Comparison of ENCODE assay signal across 1 cellular context in genomic region chr7:129110575-129111376, GRCh38.
TF ChIP-seq lines count a peak whose summit lies in the region.

No MANE protein-coding gene starts in this region.

TF ChIP-seq in HepG2, 621 proteins besides CTCF, POLR2A, EP300 and RAD21:
- no peak for TF ChIP-seq KDM3A (CRISPR knock-in tag; IDR thresholded peaks at IDR 0.05; ENCODE audit: low read depth)
- no peak for TF ChIP-seq DRAP1 (CRISPR knock-in tag; IDR thresholded peaks at IDR 0.05)
- TF ChIP-seq ZNF354B (CRISPR knock-in tag; IDR thresholded peaks at IDR 0.05), result no peak
- TF ChIP-seq SKI (IDR thresholded peaks at IDR 0.05; ENCODE audit: partially characterized antibody), result no peak
- TF ChIP-seq NFE2L2 (IDR thresholded peaks at IDR 0.05; ENCODE audit: low read length), result peak; percentile 70; the same call in 1 of the 2 replicates
- TF ChIP-seq SAP130 (CRISPR knock-in tag; IDR thresholded peaks at IDR 0.05; ENCODE audit: low read depth), result no peak
- no peak for TF ChIP-seq FOSL2 (CRISPR knock-in tag; IDR thresholded peaks at IDR 0.05)
- peak; percentile 56; the same call in 1 of the 2 replicates for TF ChIP-seq ZNF563 (CRISPR knock-in tag; IDR thresholded peaks at IDR 0.05)
- peak; percentile 5; the same call in 1 of the 2 replicates for TF ChIP-seq ZNF281 (CRISPR knock-in tag; IDR thresholded peaks at IDR 0.05; ENCODE audit: borderline replicate concordance)
- TF ChIP-seq TRIM24 (CRISPR knock-in tag; IDR thresholded peaks at IDR 0.05), result no peak
- peak; percentile 14; the same call in 1 of the 2 replicates for TF ChIP-seq NFE2 (CRISPR knock-in tag; IDR thresholded peaks at IDR 0.05)
- no peak for TF ChIP-seq ZNF20 (CRISPR knock-in tag; IDR thresholded peaks at IDR 0.05)
- no peak for TF ChIP-seq ZNF292 (CRISPR knock-in tag; IDR thresholded peaks at IDR 0.05; ENCODE audit: borderline replicate concordance, low read depth)
- TF ChIP-seq ZNF616 (CRISPR knock-in tag; IDR thresholded peaks at IDR 0.05; ENCODE audit: low read depth), result no peak
- no peak for TF ChIP-seq MTERF4 (CRISPR knock-in tag; IDR thresholded peaks at IDR 0.05)
- no peak for TF ChIP-seq ZNF451 (CRISPR knock-in tag; IDR thresholded peaks at IDR 0.05)
- TF ChIP-seq ZMAT3 (CRISPR knock-in tag; conservative IDR thresholded peaks at IDR 0.05), result no peak
- 0 out of 2 replicates have a peak, but pooled peaks have one; percentile 21 for TF ChIP-seq ZNF557 (CRISPR knock-in tag; IDR thresholded peaks at IDR 0.05)
